8 cellular contexts compared by ENCODE assay signal in genomic region chr3:185552358-185552877, GRCh38. TPM values are rescaled to one million over a fixed set of nuclear protein-coding genes. Genes with fewer than 3 reads are reported as not detected.
A peak's percentile ranks its signal among the peaks of the same experiment; 100 is the strongest.
DNase-seq lines count a peak whose midpoint lies in the region; ATAC-seq and TF ChIP-seq lines count a peak whose summit lies in the region.

Gene LIPH, minus strand, starts transcription at chr3:185552588. Its CDS starts 117 bp downstream, at chr3:185552471.

- peaks cover 20% of the 10 kb centered on the region for H3K4me1 ChIP-seq in A673 (ENCODE audit: insufficient read depth, low read length, poor library complexity, severe bottlenecking)
- H3K4me1 ChIP-seq in OCI-LY3 (ENCODE audit: low read length): peaks cover 14% of the 10 kb centered on the region
- H3K4me1 ChIP-seq in testis: peaks cover 14% of the 10 kb centered on the region

- H3K9ac ChIP-seq in OCI-LY3 (ENCODE audit: low read length): peak within 1 kb of the TSS; percentile 10; the same call in 1 of the 2 replicates

- POLR2A ChIA-PET in A673 (lab: Charles Lee; ENCODE audit: low non-redundant PET): interaction anchor here (0.6 to 0.7 kb wide), 2 partner anchors 40 to 381 kb away, joined by 3 to 5 read pairs; no protein-coding TSS in a partner anchor

- H3K4me3 ChIP-seq in A673 (ENCODE audit: low read depth, low read length, poor library complexity, severe bottlenecking): peak within 1 kb of the TSS; percentile 37
- H3K4me3 ChIP-seq in OCI-LY3 (ENCODE audit: low read length): peak within 1 kb of the TSS; percentile 61
- no peak within 1 kb of the TSS for H3K4me3 ChIP-seq in fibroblast of villous mesenchyme (ENCODE audit: low read depth, low read length)
- H3K4me3 ChIP-seq in testis: peak within 1 kb of the TSS in 1 of 2 donors; percentile 13

- CTCF ChIA-PET in A673 (lab: Charles Lee): interaction anchor here (1.0 kb wide), 1 partner anchor 92 kb away, joined by 4 read pairs; no protein-coding TSS in a partner anchor

- H3K36me3 ChIP-seq in A673 (ENCODE audit: insufficient read depth, low read length, poor library complexity, severe bottlenecking) (no peaks in the 10 kb centered on the region), OCI-LY3 (replicated peaks; ENCODE audit: low read depth, low read length) (no peaks in the 10 kb centered on the region), testis (ENCODE audit: low read depth, missing control alignments) (no peaks in the 10 kb centered on the region)

- WGBS in testis, 2 donors: 36 to 47% methylated on average over 6 of the region's 6 CpGs

- H3K79me2 ChIP-seq in OCI-LY3 (ENCODE audit: low read length): no peaks in the 10 kb centered on the region

- H3K27me3 ChIP-seq in A673 (replicated peaks; ENCODE audit: insufficient read depth, low read depth, low read length, poor library complexity) (no peaks in the 10 kb centered on the region), OCI-LY3 (ENCODE audit: low read depth, low read length) (no peaks in the 10 kb centered on the region), testis (no peaks in the 10 kb centered on the region)

- no peaks in the 10 kb centered on the region for H4K20me1 ChIP-seq in OCI-LY3 (ENCODE audit: insufficient read depth, low read length)

- intact Hi-C loops in A673 (cut with micrococcal nuclease; ENCODE audit: unreplicated experiment): no loop called here
- intact Hi-C loops in testis (cut with DNase I; ENCODE audit: low total_unique reads): no loop called here
- intact Hi-C loops in posterior vena cava (cut with DNase I): no loop called here

- peak within 1 kb of the TSS; percentile 65 for H3K4me2 ChIP-seq in OCI-LY3 (ENCODE audit: low read length)

- H2AFZ ChIP-seq in OCI-LY3 (ENCODE audit: low read depth, low read length): peak within 1 kb of the TSS; percentile 94

- H3K9me3 ChIP-seq in A673 (ENCODE audit: low read depth, low read length, poor library complexity, severe bottlenecking) (no peaks in the 10 kb centered on the region), OCI-LY3 (ENCODE audit: insufficient read depth, low read length) (no peaks in the 10 kb centered on the region), testis (no peaks in the 10 kb centered on the region)

- DNase-seq in A673 (ENCODE audit: low spot score): peak; percentile 92
- peak; percentile 32 for DNase-seq in fibroblast of villous mesenchyme (ENCODE audit: low read depth)
- peak; percentile 58 for DNase-seq in testis
- DNase-seq in posterior vena cava (ENCODE audit: low spot score): no peak

- TF ChIP-seq POLR2A in testis (IDR thresholded peaks at IDR 0.05): no peak

- peak; percentile 63 for ATAC-seq in GM18517 (IDR thresholded peaks at IDR 0.05; ENCODE audit: unreplicated experiment)
- ATAC-seq in HG02973 (IDR thresholded peaks at IDR 0.05; ENCODE audit: unreplicated experiment): peak; percentile 71
- ATAC-seq in HG03439 (IDR thresholded peaks at IDR 0.05; ENCODE audit: unreplicated experiment): no peak

- TF ChIP-seq CTCF in A673 (conservative IDR thresholded peaks at IDR 0.05; ENCODE audit: low read depth, low read length) (no peak), OCI-LY3 (IDR thresholded peaks at IDR 0.05; ENCODE audit: low read depth, low read length) (no peak), fibroblast of villous mesenchyme (IDR thresholded peaks at IDR 0.05; ENCODE audit: insufficient read depth, low read depth, low read length) (no peak), testis (IDR thresholded peaks at IDR 0.05) (peak in 1 of 3 experiments; percentile 7)

- BruUV-seq in A673 (replicated peaks; lab: Mats Ljungman, UMichigan): no TSS peak

- peak within 1 kb of the TSS; percentile 70 for H3K27ac ChIP-seq in A673 (ENCODE audit: low read depth, low read length, poor library complexity, severe bottlenecking)
- no peak within 1 kb of the TSS for H3K27ac ChIP-seq in OCI-LY3 (ENCODE audit: low read length)
- no peak within 1 kb of the TSS for H3K27ac ChIP-seq in testis

RNA-seq across cellular contexts. Expression of gene LIPH, which starts in this region (rescaled TPM):
- total RNA-seq in A673 (2021) (6.2 and 12.1 TPM in 2 replicates), fibroblast of villous mesenchyme (under 0.01 TPM in 2 replicates), testis (10 to 100 TPM; 15.0 to 18.0 TPM), posterior vena cava (under 1 TPM in 1 of 2 donors, not detected in 1; 0.19 TPM)
- polyA plus RNA-seq in testis (ENCODE audit: insufficient read depth, low read depth, low replicate concordance): 4.2 TPM

Comparison
In these comparisons a context has a peak if more than half of its experiments do, and no peak if none do; other contexts are left out.
1. Peak in DNase-seq in fibroblast of villous mesenchyme; RNA of the gene not detected or under 1 TPM.